In the genomic region with DNA sequence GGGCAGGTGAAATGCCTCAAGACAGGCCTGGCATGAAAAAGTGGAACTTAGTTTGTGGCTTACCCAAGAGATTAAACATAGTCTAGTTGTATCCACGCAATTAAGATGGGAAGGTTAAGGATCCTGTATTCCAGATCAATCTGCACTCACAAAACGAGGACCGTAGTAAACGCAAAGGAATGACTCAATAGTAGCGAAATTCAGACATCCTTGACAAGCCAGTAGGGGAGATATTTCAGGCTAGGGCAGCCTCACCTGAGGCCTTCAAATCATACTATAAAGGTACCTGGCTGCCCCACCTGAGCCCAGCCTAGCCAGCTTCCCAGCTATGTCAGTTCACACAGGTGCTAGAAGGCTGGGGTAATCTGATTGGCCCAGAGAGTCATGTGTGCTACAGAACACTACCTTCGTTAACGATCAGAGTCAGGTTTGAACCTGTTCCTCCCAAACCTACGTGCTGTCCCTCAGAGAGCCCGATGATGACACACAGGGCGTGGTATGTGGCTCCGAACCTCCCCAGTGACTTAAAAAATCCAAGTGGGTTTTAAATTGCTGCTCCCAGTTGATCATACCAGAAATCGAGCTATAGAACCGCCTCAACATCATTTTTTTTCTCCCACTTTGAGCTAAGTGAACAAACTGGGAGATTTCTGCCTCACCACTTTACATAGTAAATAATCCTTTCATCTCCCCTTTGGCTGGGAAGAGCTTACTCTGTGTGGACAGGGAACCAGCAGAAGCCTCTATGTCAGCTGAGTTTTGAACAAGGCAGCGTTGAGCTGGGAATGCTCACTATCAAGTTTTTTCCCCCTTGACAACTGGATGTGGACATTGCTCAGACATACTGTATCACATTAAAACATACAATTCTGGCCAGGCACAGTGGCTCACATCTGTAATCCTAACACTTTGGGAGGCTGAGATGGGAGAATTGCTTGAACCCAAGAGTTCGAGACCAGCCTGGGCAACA, we compare ENCODE assay signal across 9 cellular contexts. TPM values are rescaled to one million over a fixed set of nuclear protein-coding genes. Genes with fewer than 3 reads are reported as not detected.
DNase-seq lines count a peak whose midpoint lies in the region; ATAC-seq and TF ChIP-seq lines count a peak whose summit lies in the region.
"Had no signal": no experiment of that assay in that cellular context is flagged by ENCODE, and none has a peak within 500 bp of the region (broad histone marks: within the 10 kb centered on the region; RNA-seq: fewer than 3 reads in every experiment).

No MANE protein-coding gene starts in this region.

- H3K36me3 ChIP-seq in left lung (no peaks in the 10 kb centered on the region), urinary bladder (ENCODE audit: insufficient read depth) (no peaks in the 10 kb centered on the region)

- H3K27me3 ChIP-seq in right cardiac atrium (ENCODE audit: control insufficient read depth, insufficient read depth) (no peaks in the 10 kb centered on the region), left lung (peaks cover 5 to 31% of the 10 kb centered on the region in 2 donors)

- peak overlapping the region; percentile 5 for H3K27ac ChIP-seq in right cardiac atrium (ENCODE audit: low read length)
- H3K27ac ChIP-seq in left lung = peak overlapping the region in 1 of 2 donors; percentile 60
- peak overlapping the region; percentile 87 for H3K27ac ChIP-seq in urinary bladder (ENCODE audit: low read depth)

- H3K4me3 ChIP-seq in right cardiac atrium (ENCODE audit: low read length) (no peak overlapping the region), left lung (no peak overlapping the region), urinary bladder (ENCODE audit: low read depth, low read length) (no peak overlapping the region)

- 87% methylated on average over 15 of the region's 15 CpGs for WGBS in right cardiac atrium
- 78% methylated on average over 15 of the region's 15 CpGs for whole genome bisulfite sequencing in urinary bladder

- DNase-seq in right cardiac atrium (no peak), left ventricle myocardium superior (no peak), SW480 (ENCODE audit: low spot score) (peak; percentile 81), left lung (no peak), NCI-H2227 (lab: John Stamatoyannopoulos, UW; ENCODE audit: unreplicated experiment) (no peak)
- DNase-seq in stimulated activated CD4-positive, alpha-beta T cell treated with anti-CD3 and anti-CD28 coated beads, Interleukin-12 subunit alpha, Interleukin-12 subunit beta, amount 100 ng/mL, for 4 hours = no peak
- DNase-seq: activated CD4-positive, CD25-positive, alpha-beta regulatory T cell treated with anti-CD3 and anti-CD28 coated beads, Interleukin-2, amount 50 U/mL, for 72 hours had no signal

- ATAC-seq in right cardiac atrium = no peak
- ATAC-seq in left ventricle myocardium superior = no peak
- peak; percentile 7 for ATAC-seq in left lung
- no peak for ATAC-seq in HG03025 (IDR thresholded peaks at IDR 0.05; ENCODE audit: low FRiP score, unreplicated experiment)

- intact Hi-C loops in right cardiac atrium (cut with DNase I) = loop anchor here in 1 of 4 donors (10.0 kb wide), 1 partner anchor 76 kb away; no protein-coding TSS in a partner anchor
- intact Hi-C loops in left ventricle myocardium superior (cut with micrococcal nuclease) = no loop called here
- intact Hi-C loops in left lung (cut with DNase I) = no loop called here

- H3K9me3 ChIP-seq in right cardiac atrium (ENCODE audit: control insufficient read depth, low read length) = no peaks in the 10 kb centered on the region
- no peaks in the 10 kb centered on the region for H3K9me3 ChIP-seq in left lung

- TF ChIP-seq CTCF in left lung (IDR thresholded peaks at IDR 0.05) = no peak

- H3K4me1 ChIP-seq in right cardiac atrium (ENCODE audit: control insufficient read depth, insufficient read depth, low read length) (peaks cover 9% of the 10 kb centered on the region), left lung (peaks cover 0 to 80% of the 10 kb centered on the region in 2 donors), urinary bladder (ENCODE audit: insufficient read depth) (no peaks in the 10 kb centered on the region)

RNA-seq across cellular contexts. Expression of a gene that starts 46.3 kb away (rescaled TPM):
- total RNA-seq in right cardiac atrium = 100 to 1,000 TPM; 289 to 371 (median 320) TPM
- polyA plus RNA-seq in right cardiac atrium = 78.1 TPM
- 354 TPM for total RNA-seq in left ventricle myocardium superior
- 100 to 1,000 TPM; 437 to 636 TPM for total RNA-seq in left lung
- total RNA-seq in urinary bladder = 554 TPM
- 200 TPM for polyA plus RNA-seq in urinary bladder
